Comparison of ENCODE assay signal across 16 cellular contexts in genomic region chr2:54608224-54608623, GRCh38.
"Had no signal": no experiment of that assay in that cellular context is flagged by ENCODE, and none has a peak within 500 bp of the region (broad histone marks: within the 10 kb centered on the region; RNA-seq: fewer than 3 reads in every experiment).

No MANE protein-coding gene starts in this region.

- H3K36me3 ChIP-seq: thoracic aorta had no signal

- H2AFZ ChIP-seq: hepatocyte had no signal

- H3K27me3 Mint-ChIP-seq: stimulated activated naive CD8-positive, alpha-beta T cell treated with anti-CD3 and anti-CD28 coated beads, Interleukin-15, Interleukin-2, amounts not matched to agents 100 ng/mL and 50 ng/mL, for 24 hours had no signal

- H3K9me3 ChIP-seq: esophagus squamous epithelium, lower lobe of right lung, thoracic aorta had no signal

- H3K4me3 Mint-ChIP-seq: activated T-helper 1 cell treated with anti-CD3 and anti-CD28 coated beads, Interleukin-12 subunit alpha, Interleukin-12 subunit beta, Interleukin-2, Interleukin-4 antibody, amounts not matched to agents 30 ng/mL and 10 ng/mL and 1 ng/mL, durations not matched to agents 14 hours and 24 hours and 36 hours; mesothelial cell of epicardium; nephron progenitor cell; stimulated activated naive CD8-positive, alpha-beta T cell treated with anti-CD3 and anti-CD28 coated beads, Interleukin-15, Interleukin-2, amounts not matched to agents 100 ng/mL and 50 ng/mL, for 24 hours had no signal

- H3K27me3 ChIP-seq: esophagus squamous epithelium, hepatocyte had no signal

- H3K27ac Mint-ChIP-seq: mesothelial cell of epicardium, nephron progenitor cell had no signal

- H3K4me2 ChIP-seq: hepatocyte had no signal

- H3K27ac ChIP-seq: esophagus squamous epithelium, hepatocyte, lower lobe of right lung, thoracic aorta had no signal

- H3K4me3 ChIP-seq: esophagus squamous epithelium, hepatocyte, lower lobe of right lung, thoracic aorta had no signal

- H3K9me3 Mint-ChIP-seq: activated T-helper 1 cell treated with anti-CD3 and anti-CD28 coated beads, Interleukin-12 subunit alpha, Interleukin-12 subunit beta, Interleukin-2, Interleukin-4 antibody, amounts not matched to agents 30 ng/mL and 10 ng/mL and 1 ng/mL, durations not matched to agents 14 hours and 24 hours and 36 hours; mesothelial cell of epicardium; nephron progenitor cell; stimulated activated naive CD8-positive, alpha-beta T cell treated with anti-CD3 and anti-CD28 coated beads, Interleukin-15, Interleukin-2, amounts not matched to agents 100 ng/mL and 50 ng/mL, for 24 hours had no signal

- DNase-seq: activated CD4-positive, alpha-beta T cell treated with anti-CD3 and anti-CD28 coated beads, Interleukin-2, amount 50 U/mL, for 4 hours; activated naive CD4-positive, alpha-beta T cell treated with Interleukin-2 at 50 U/mL for 16 hours; dermis blood vessel endothelial cell; effector memory CD4-positive, alpha-beta T cell; esophagus squamous epithelium; left colon; lower lobe of right lung; nephron progenitor cell; stimulated activated CD4-positive, alpha-beta T cell treated with anti-CD3 and anti-CD28 coated beads, Interleukin-12 subunit alpha, Interleukin-12 subunit beta, amount 100 ng/mL, for 4 hours; stimulated activated CD4-positive, alpha-beta T cell treated with anti-CD3 and anti-CD28 coated beads, Interleukin-1b, Interleukin-23, amount 100 ng/mL, for 48 hours; stimulated activated CD8-positive, alpha-beta memory T cell treated with anti-CD3 and anti-CD28 coated beads, Interleukin-4, amount 100 ng/mL, for 48 hours had no signal

- ATAC-seq: left colon, lower lobe of right lung had no signal
